Comparison of ENCODE assay signal across 8 cellular contexts in the genomic region with DNA sequence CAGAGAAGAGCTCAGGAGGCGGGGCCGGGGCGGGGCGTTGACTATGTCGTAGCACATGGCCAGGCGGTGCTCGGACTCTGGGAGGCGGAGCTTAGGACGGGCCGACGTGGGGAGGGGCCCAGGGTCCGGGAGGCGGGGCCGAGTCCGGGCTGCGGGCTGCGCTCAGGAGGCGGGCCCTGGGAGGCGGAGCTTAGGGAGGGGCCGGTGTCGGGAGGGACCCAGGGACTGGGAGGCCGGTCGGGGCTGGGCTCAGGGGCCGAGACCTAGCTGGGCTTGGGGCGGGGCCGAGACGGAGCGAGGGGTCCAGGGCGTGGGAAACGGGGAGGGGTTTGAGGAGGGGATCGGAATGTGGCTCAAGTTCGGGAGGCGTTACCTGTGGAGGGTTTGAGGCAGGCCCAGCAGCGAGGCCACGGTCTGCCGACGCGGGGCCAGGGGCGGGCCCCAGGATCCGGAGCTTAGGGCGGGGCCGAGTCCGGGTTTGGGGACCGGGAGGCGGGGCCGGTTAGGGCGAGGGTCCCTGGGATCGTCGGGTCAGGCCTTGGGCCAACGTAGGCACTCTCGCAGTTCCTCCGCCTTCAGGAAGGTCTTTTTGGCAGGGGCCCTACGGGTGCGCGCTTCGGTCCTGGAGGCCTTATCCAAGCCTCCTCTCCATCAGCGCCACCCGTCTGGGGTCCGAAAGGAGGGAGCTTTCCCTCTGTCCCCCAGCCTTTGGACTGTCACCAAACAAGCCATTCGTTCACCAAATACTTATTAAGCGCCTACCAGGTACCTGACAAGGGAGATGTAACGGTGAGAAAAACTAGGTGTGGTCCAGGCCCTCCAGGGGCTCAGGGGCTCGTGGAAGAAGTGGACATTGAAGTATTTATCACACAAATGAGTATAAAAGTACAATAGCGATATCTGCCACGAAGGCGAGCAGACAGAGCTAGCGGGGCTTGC. TPM values are rescaled to one million over a fixed set of nuclear protein-coding genes. Genes with fewer than 3 reads are reported as not detected.
A peak's percentile ranks its signal among the peaks of the same experiment; 100 is the strongest.
DNase-seq lines count a peak whose midpoint lies in the region; ATAC-seq and TF ChIP-seq lines count a peak whose summit lies in the region.
"Not testable (repeated sequence)": the region's sequence is repeated elsewhere in the genome, so short reads cannot be mapped to it uniquely, and the experiment has no call there.

No MANE protein-coding gene starts in this region.

- not testable (repeated sequence) for H3K4me1 ChIP-seq in SK-N-SH (ENCODE audit: control insufficient read depth in 1 of 2, insufficient read depth in 2 of 2, low read depth in 1 of 2, low read length in 1 of 2); fibroblast of lung (ENCODE audit: control insufficient read depth, extremely low read depth, insufficient read depth, low read length)

- TF ChIP-seq EP300 in SK-N-SH (IDR thresholded peaks at IDR 0.05; ENCODE audit: borderline replicate concordance in 1 of 2, low read depth in 1 of 2, low read length in 1 of 2) = not testable (repeated sequence)

- not testable (repeated sequence) for H4K20me1 ChIP-seq in SK-N-SH (ENCODE audit: insufficient read depth); fibroblast of lung (ENCODE audit: control insufficient read depth, extremely low read depth, insufficient read depth, low read length)

- H3K4me2 ChIP-seq in SK-N-SH (peak overlapping the region; percentile 79), fibroblast of lung (ENCODE audit: extremely low read depth, insufficient read depth, low read length) (peak overlapping the region; percentile 71)

- TF ChIP-seq RAD21 in SK-N-SH (IDR thresholded peaks at IDR 0.05; ENCODE audit: low read length) = not testable (repeated sequence)

- H3K9ac ChIP-seq in SK-N-SH (peak overlapping the region; percentile 41; the same call in 1 of the 2 replicates), fibroblast of lung (ENCODE audit: insufficient read depth, low read length) (peak overlapping the region; percentile 30)

- ATAC-seq in GM21526 (IDR thresholded peaks at IDR 0.05; ENCODE audit: low FRiP score, unreplicated experiment) = peak; percentile 75

- not testable (repeated sequence) for H3K9me3 ChIP-seq in SK-N-SH; fibroblast of lung (ENCODE audit: control insufficient read depth, insufficient read depth, low read depth, low read length)

- TF ChIP-seq CTCF in SK-N-SH (IDR thresholded peaks at IDR 0.05); fibroblast of lung (conservative IDR thresholded peaks at IDR 0.05 in 1 of 2, IDR thresholded peaks at IDR 0.05 in 1 of 2; ENCODE audit: low read depth in 1 of 2, low read length in 2 of 2): not testable (repeated sequence)

- in situ Hi-C loops in KBM-7 (cut with MboI; ENCODE audit: low pct_unique_long_range_greater_than_20kb, low sequenced_read_pairs) = not testable (repeated sequence)

- H3K9me2 ChIP-seq in SK-N-SH = not testable (repeated sequence)

- DNase-seq in Ammon's horn (ENCODE audit: low spot score) = peak; percentile 71
- DNase-seq in KBM-7 = peak; percentile 48
- peak; percentile 58 for DNase-seq in SK-N-SH
- DNase-seq in activated naive CD4-positive, alpha-beta T cell (lab: John Stamatoyannopoulos, UW) = peak in 3 of 4 experiments; percentile 23 to 96 (median 87)
- DNase-seq in fibroblast of lung (ENCODE audit: low read depth in 2 of 2) = peak; percentile 60 to 64
- peak; percentile 32 for DNase-seq in midbrain (lab: John Stamatoyannopoulos, UW)
- peak; percentile 54 to 59 for DNase-seq in stimulated activated CD4-positive, alpha-beta T cell treated with anti-CD3 and anti-CD28 coated beads, Interleukin-4, amount 100 ng/mL, for 48 hours (ENCODE audit: low read depth in 2 of 2)

- not testable (repeated sequence) for H3F3A ChIP-seq in SK-N-SH (replicated peaks; ENCODE audit: insufficient read depth)

- H2AFZ ChIP-seq in SK-N-SH (ENCODE audit: low read depth) (peak overlapping the region; percentile 79; the same call in 1 of the 2 replicates), fibroblast of lung (ENCODE audit: low read length) (peak overlapping the region; percentile 51)

- POLR2A ChIA-PET in SK-N-SH (lab: Yijun Ruan, JAX) = interaction anchor here (0.7 kb wide), 1 partner anchor 19 kb away, joined by 3 read pairs; no protein-coding TSS in a partner anchor

- not testable (repeated sequence) for H3K36me3 ChIP-seq in SK-N-SH (replicated peaks in 1 of 2; ENCODE audit: control insufficient read depth in 1 of 2, insufficient read depth in 2 of 2, low read length in 1 of 2); fibroblast of lung (ENCODE audit: control insufficient read depth, insufficient read depth, low read length)

- H3K27me3 ChIP-seq in SK-N-SH (ENCODE audit: insufficient read depth); fibroblast of lung (ENCODE audit: control insufficient read depth, insufficient read depth, low read length): not testable (repeated sequence)

- H3K4me3 ChIP-seq in SK-N-SH (ENCODE audit: low read depth in 2 of 2, low read length in 1 of 2) (peak overlapping the region; percentile 60 to 63), fibroblast of lung (replicated peaks in 1 of 4; ENCODE audit: control extremely low read depth in 1 of 4, insufficient read depth in 1 of 4, low read depth in 3 of 4, low read length in 4 of 4) (peak overlapping the region; percentile 47 to 61 (median 53))

- CTCF ChIA-PET in SK-N-SH (lab: Yijun Ruan, JAX) = not testable (repeated sequence)

- H3K27ac ChIP-seq in SK-N-SH (ENCODE audit: low read depth in 2 of 2, low read length in 1 of 2) = peak overlapping the region; percentile 35 to 60; a peak in 2 of 4 replicates
- not testable (repeated sequence) for H3K27ac ChIP-seq in fibroblast of lung (ENCODE audit: insufficient read depth, low read length)

- 7% methylated on average over 8 of the region's 67 CpGs for WGBS in SK-N-SH (ENCODE audit: low lambda C conversion rate)

- H3K79me2 ChIP-seq in SK-N-SH (ENCODE audit: insufficient read depth); fibroblast of lung (ENCODE audit: control insufficient read depth, insufficient read depth, low read length): not testable (repeated sequence)

RNA-seq across cellular contexts. Expression of a gene that starts 0.9 kb away (rescaled TPM):
- polyA plus RNA-seq in SK-N-SH (2012; rRNA removed) (12.5 and 12.9 TPM in 2 replicates), fibroblast of lung (5.4 and 8.9 TPM in 2 replicates)
- polyA plus RNA-seq in SK-N-SH (2012; cell fraction: cytosol; rRNA removed) = 5.7 and 8.3 TPM in 2 replicates
- polyA plus RNA-seq in SK-N-SH (2012; cell fraction: nucleus; rRNA removed) = 18.1 and 19.8 TPM in 2 replicates
- total RNA-seq in fibroblast of lung = 7.9 and 8.2 TPM in 2 replicates
- 9.1 and 17.4 TPM in 2 replicates for polyA plus RNA-seq in fibroblast of lung (2012)
- 14.6 and 32.6 TPM in 2 replicates for polyA minus RNA-seq in fibroblast of lung (ENCODE audit: low replicate concordance)

RNA-seq across cellular contexts. Expression of a gene that starts 26.8 kb away (rescaled TPM):
- polyA plus RNA-seq in SK-N-SH (2012; rRNA removed) (27.0 and 32.2 TPM in 2 replicates), fibroblast of lung (26.2 and 38.8 TPM in 2 replicates)
- 17.3 and 21.9 TPM in 2 replicates for polyA plus RNA-seq in SK-N-SH (2012; cell fraction: cytosol; rRNA removed)
- polyA plus RNA-seq in SK-N-SH (2012; cell fraction: nucleus; rRNA removed) = 24.4 and 24.7 TPM in 2 replicates
- 24.1 and 29.2 TPM in 2 replicates for total RNA-seq in fibroblast of lung
- polyA plus RNA-seq in fibroblast of lung (2012) = 24.5 and 35.9 TPM in 2 replicates
- polyA minus RNA-seq in fibroblast of lung (ENCODE audit: low replicate concordance) = 64.1 and 81.0 TPM in 2 replicates

RNA-seq across cellular contexts. Expression of a gene that starts 32.7 kb away (rescaled TPM):
- polyA plus RNA-seq in SK-N-SH (2012; rRNA removed) (0.18 TPM in 1 of 2 replicates, not detected in the other), fibroblast of lung (0.53 and 1.3 TPM in 2 replicates)
- polyA plus RNA-seq in SK-N-SH (2012; cell fraction: cytosol; rRNA removed) = 0.07 TPM in 1 of 2 replicates, not detected in the other
- polyA plus RNA-seq in SK-N-SH (2012; cell fraction: nucleus; rRNA removed) = 0.04 TPM in 1 of 2 replicates, not detected in the other
- total RNA-seq in fibroblast of lung = 5.9 and 9.8 TPM in 2 replicates
- polyA plus RNA-seq in fibroblast of lung (2012) = 0.38 and 0.78 TPM in 2 replicates
- polyA minus RNA-seq in fibroblast of lung (ENCODE audit: low replicate concordance) = not detected in 2 replicates

Comparison
In these comparisons a context has a peak if more than half of its experiments do, and no peak if none do; other contexts are left out.
1. DNase-seq: peak in every context shown above with its lines; median percentile 87 in activated naive CD4-positive, alpha-beta T cell; 71 in Ammon's horn; 62 in fibroblast of lung; 58 in SK-N-SH; 56 in stimulated activated CD4-positive, alpha-beta T cell treated with anti-CD3 and anti-CD28 coated beads, Interleukin-4, amount 100 ng/mL, for 48 hours; 48 in KBM-7; 32 in midbrain.